ENCODE assay signal across 9 cellular contexts in the genomic region with DNA sequence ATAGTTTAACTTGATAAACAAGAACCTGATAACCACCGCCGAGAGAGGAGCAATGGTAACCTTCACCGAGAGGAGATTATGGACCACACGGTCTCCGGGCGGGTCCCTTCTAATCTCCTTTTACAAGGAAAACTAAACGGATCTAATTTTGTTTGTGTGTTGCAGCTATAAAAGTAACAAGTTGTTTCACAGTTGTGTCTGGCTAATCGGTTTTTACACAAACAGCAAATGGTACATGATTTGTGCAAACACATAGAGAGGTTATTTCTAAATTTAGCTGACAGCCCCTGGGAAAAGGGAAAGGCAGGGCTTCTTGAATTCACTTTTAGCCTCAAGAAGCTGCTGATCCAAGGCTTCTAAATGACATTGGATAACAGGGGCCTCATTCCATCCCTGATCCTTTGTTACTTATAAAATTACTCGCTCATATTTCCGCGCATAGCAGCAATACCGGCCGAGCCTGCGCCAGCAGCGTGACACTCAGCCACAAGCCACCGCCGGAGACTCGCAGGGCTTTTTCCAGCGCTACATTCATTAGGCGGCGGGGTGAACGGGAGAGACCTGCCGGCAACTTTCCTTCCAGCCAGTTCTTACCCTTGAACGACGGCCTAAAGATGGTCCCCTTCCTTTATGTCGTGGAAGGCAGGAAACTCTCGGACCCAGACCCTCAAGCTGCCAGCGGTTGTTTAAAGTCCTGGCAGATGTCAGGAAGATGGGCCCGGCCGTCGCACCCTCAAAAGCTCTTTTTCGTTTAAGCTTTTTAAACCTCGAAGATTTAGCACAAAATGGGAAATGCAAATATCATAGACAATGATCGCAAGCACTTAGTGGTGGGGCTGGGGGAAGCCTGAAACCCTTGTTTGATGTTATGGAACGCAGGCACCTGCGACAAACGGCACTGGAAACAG. TPM values are rescaled to one million over a fixed set of nuclear protein-coding genes. Genes with fewer than 3 reads are reported as not detected.
A peak's percentile ranks its signal among the peaks of the same experiment; 100 is the strongest.
DNase-seq lines count a peak whose midpoint lies in the region; ATAC-seq and TF ChIP-seq lines count a peak whose summit lies in the region.
"Had no signal": no experiment of that assay in that cellular context is flagged by ENCODE, and none has a peak within 500 bp of the region (broad histone marks: within the 10 kb centered on the region; RNA-seq: fewer than 3 reads in every experiment).

No MANE protein-coding gene starts in this region.

- H3K9me3 Mint-ChIP-seq in activated CD4-positive, alpha-beta memory T cell treated with anti-CD3 and anti-CD28 coated beads, Interleukin-2, amount 10 ng/mL, durations not matched to agents 7 days and 5 days = no peaks in the 10 kb centered on the region

- peak overlapping the region; percentile 52 for H3K27ac Mint-ChIP-seq in activated CD4-positive, alpha-beta memory T cell treated with anti-CD3 and anti-CD28 coated beads, Interleukin-2, amount 10 ng/mL, durations not matched to agents 7 days and 5 days

- no peak overlapping the region for H3K18ac ChIP-seq in mesendoderm (ENCODE audit: low read length)

- H3K79me2 ChIP-seq in mesendoderm (ENCODE audit: control insufficient read depth, insufficient read depth, low read length) = no peaks in the 10 kb centered on the region

- H4K8ac ChIP-seq in mesendoderm (ENCODE audit: low read depth, low read length) = no peak overlapping the region

- H2BK15ac ChIP-seq in mesendoderm (replicated peaks; ENCODE audit: low read depth) = no peak overlapping the region

- peaks cover 59% of the 10 kb centered on the region for H3K27me3 ChIP-seq in mesendoderm (ENCODE audit: insufficient read depth, low read length, poor library complexity)
- H3K27me3 ChIP-seq in gastroesophageal sphincter = peaks cover 100% of the 10 kb centered on the region

- H3K36me3 Mint-ChIP-seq in activated CD4-positive, alpha-beta memory T cell treated with anti-CD3 and anti-CD28 coated beads, Interleukin-2, amount 10 ng/mL, durations not matched to agents 7 days and 5 days (ENCODE audit: low read depth) = peaks cover 14% of the 10 kb centered on the region

- peak overlapping the region; percentile 4 for H3K4me2 ChIP-seq in mesendoderm (ENCODE audit: low read length)

- H2AK5ac ChIP-seq in mesendoderm (ENCODE audit: low read length) = no peak overlapping the region

- peaks cover 43% of the 10 kb centered on the region for H3K4me1 Mint-ChIP-seq in activated CD4-positive, alpha-beta memory T cell treated with anti-CD3 and anti-CD28 coated beads, Interleukin-2, amount 10 ng/mL, durations not matched to agents 7 days and 5 days

- CTCF ChIA-PET in HEK293T (lab: Yijun Ruan, JAX) = interaction anchor here (0.5 to 1.8 kb wide), 8 partner anchors 9 to 1890 kb away, joined by 3 to 7 read pairs (median 3); no protein-coding TSS in a partner anchor
- CTCF ChIA-PET in activated CD4-positive, alpha-beta memory T cell treated with anti-CD3 and anti-CD28 coated beads, Interleukin-2, amount 10 ng/mL, durations not matched to agents 7 days and 5 days (lab: Charles Lee) = interaction anchor here (0.6 to 2.7 kb wide), 6 partner anchors 8 to 361 kb away, joined by 3 to 15 read pairs (median 4); no protein-coding TSS in a partner anchor

- H3K4ac ChIP-seq in mesendoderm (ENCODE audit: low read depth, low read length) = no peak overlapping the region

- H3K4me1 ChIP-seq in mesendoderm (ENCODE audit: control insufficient read depth, low read depth, low read length) (no peaks in the 10 kb centered on the region), gastroesophageal sphincter (peaks cover 0 to 40% (median 13%) of the 10 kb centered on the region in 3 donors)

- no peak overlapping the region for H3K27ac ChIP-seq in mesendoderm (ENCODE audit: low read depth, low read length)
- H3K27ac ChIP-seq in gastroesophageal sphincter = peak overlapping the region in 2 of 4 donors; percentile 45 to 46
- H3K27ac ChIP-seq: 22Rv1 had no signal

- DNase-seq in DMS 273 (lab: John Stamatoyannopoulos, UW; ENCODE audit: unreplicated experiment) (peak; percentile 16), DMS 273 treated with DMSO at 0.1 percent for 48 hours (lab: John Stamatoyannopoulos, UW) (no peak), HEK293T (ENCODE audit: extremely low spot score) (peak; percentile 55), mesendoderm (peak; percentile 38), HK-2 (ENCODE audit: unreplicated experiment) (no peak)
- no peak for DNase-seq in activated CD4-positive, alpha-beta memory T cell treated with anti-CD3 and anti-CD28 coated beads, Interleukin-2, amount 10 ng/mL, durations not matched to agents 7 days and 5 days

- ATAC-seq in HG03442 (IDR thresholded peaks at IDR 0.05; ENCODE audit: unreplicated experiment) (no peak), gastroesophageal sphincter (no peak)

- H3K36me3 ChIP-seq in mesendoderm (ENCODE audit: control insufficient read depth, insufficient read depth, low read length) = no peaks in the 10 kb centered on the region
- no peaks in the 10 kb centered on the region for H3K36me3 ChIP-seq in gastroesophageal sphincter

- H3K9ac ChIP-seq in mesendoderm (ENCODE audit: low read length) = no peak overlapping the region

- no peak overlapping the region for H2BK5ac ChIP-seq in mesendoderm (ENCODE audit: low read length)

- no peak overlapping the region for H4K5ac ChIP-seq in mesendoderm (ENCODE audit: low read length)

- H3K27me3 Mint-ChIP-seq in activated CD4-positive, alpha-beta memory T cell treated with anti-CD3 and anti-CD28 coated beads, Interleukin-2, amount 10 ng/mL, durations not matched to agents 7 days and 5 days = peaks cover 72% of the 10 kb centered on the region

- no peaks in the 10 kb centered on the region for H3K9me3 ChIP-seq in gastroesophageal sphincter

- H3K23ac ChIP-seq in mesendoderm (ENCODE audit: low read length) = no peak overlapping the region

- H3K56ac ChIP-seq in mesendoderm (ENCODE audit: low read length) = no peak overlapping the region

- TF ChIP-seq POLR2A in gastroesophageal sphincter (IDR thresholded peaks at IDR 0.05) = no peak

- no peaks in the 10 kb centered on the region for H3K79me1 ChIP-seq in mesendoderm (ENCODE audit: low read length)

- H3K4me3 Mint-ChIP-seq in activated CD4-positive, alpha-beta memory T cell treated with anti-CD3 and anti-CD28 coated beads, Interleukin-2, amount 10 ng/mL, durations not matched to agents 7 days and 5 days = peak overlapping the region; percentile 24

- no peak for TF ChIP-seq EP300 in gastroesophageal sphincter (IDR thresholded peaks at IDR 0.05)

- H2BK120ac ChIP-seq in mesendoderm (ENCODE audit: low read depth, low read length) = no peak overlapping the region

- no peak for TF ChIP-seq CTCF in gastroesophageal sphincter (IDR thresholded peaks at IDR 0.05)

- POLR2A ChIA-PET in HEK293T (lab: Yijun Ruan, JAX) = interaction anchor here (0.8 to 1.0 kb wide), 2 partner anchors 8 to 41 kb away, joined by 3 to 4 read pairs; no protein-coding TSS in a partner anchor
- POLR2A ChIA-PET in activated CD4-positive, alpha-beta memory T cell treated with anti-CD3 and anti-CD28 coated beads, Interleukin-2, amount 10 ng/mL, durations not matched to agents 7 days and 5 days (lab: Charles Lee) = interaction anchor here (1.2 to 1.4 kb wide), 3 partner anchors 9 to 195 kb away, joined by 3 read pairs; partner anchors contain the start of gene ALG6

- no CpG with 5 or more reads among the region's 37 CpGs for WGBS in mesendoderm (ENCODE audit: extremely low coverage, insufficient coverage, low lambda C conversion rate)
- WGBS in gastroesophageal sphincter (ENCODE audit: low coverage in 1 of 2), 2 donors = 8 to 12% methylated on average over 15 to 20 of the region's 37 CpGs

- H3K4me3 ChIP-seq in mesendoderm (ENCODE audit: low read length) = no peak overlapping the region
- peak overlapping the region in 1 of 2 donors; percentile 25 for H3K4me3 ChIP-seq in gastroesophageal sphincter

TF ChIP-seq in HEK293T, 16 proteins besides CTCF, POLR2A, EP300 and RAD21:
- TF ChIP-seq CTBP1 (IDR thresholded peaks at IDR 0.05; ENCODE audit: borderline replicate concordance) (no peak), ZNF384 (IDR thresholded peaks at IDR 0.05) (no peak), TARDBP (IDR thresholded peaks at IDR 0.05) (no peak), FOXA1 (IDR thresholded peaks at IDR 0.05) (no peak), SP1 (IDR thresholded peaks at IDR 0.05) (no peak), FOXM1 (IDR thresholded peaks at IDR 0.05; ENCODE audit: borderline replicate concordance) (no peak), HDGF (IDR thresholded peaks at IDR 0.05; ENCODE audit: borderline replicate concordance) (no peak)

RNA-seq across cellular contexts. Expression of gene FOXD3, which starts 4.4 kb away (rescaled TPM):
- not detected for total RNA-seq in activated CD4-positive, alpha-beta memory T cell treated with anti-CD3 and anti-CD28 coated beads, Interleukin-2, amount 10 ng/mL, durations not matched to agents 7 days and 5 days
- 2.7 TPM for polyA plus RNA-seq in mesendoderm (2013, experiment 1 of 2)
- polyA plus RNA-seq in mesendoderm (2013, experiment 2 of 2) = 3.4 TPM
- total RNA-seq in gastroesophageal sphincter = 1 to 10 TPM; 2.2 to 4.7 (median 2.5) TPM

RNA-seq across cellular contexts. Expression of gene ALG6, which starts 40.7 kb away (rescaled TPM):
- total RNA-seq in activated CD4-positive, alpha-beta memory T cell treated with anti-CD3 and anti-CD28 coated beads, Interleukin-2, amount 10 ng/mL, durations not matched to agents 7 days and 5 days = 10 to 100 TPM; 21.7 to 23.8 TPM
- polyA plus RNA-seq in mesendoderm (2013, experiment 1 of 2) = 11.1 TPM
- 10.5 TPM for polyA plus RNA-seq in mesendoderm (2013, experiment 2 of 2)
- total RNA-seq in gastroesophageal sphincter = 1 to 10 TPM; 4.6 to 9.0 (median 5.7) TPM

Comparison
In these comparisons a context has a peak if more than half of its experiments do, and no peak if none do; other contexts are left out.
1. DNase-seq: peak in DMS 273 (single experiment), HEK293T (single experiment) and mesendoderm (single experiment); none in DMS 273 treated with DMSO at 0.1 percent for 48 hours (single experiment), activated CD4-positive, alpha-beta memory T cell treated with anti-CD3 and anti-CD28 coated beads, Interleukin-2, amount 10 ng/mL, durations not matched to agents 7 days and 5 days (single experiment) and HK-2 (single experiment).